Comparison of ENCODE assay signal across 1 cellular context in the genomic region with DNA sequence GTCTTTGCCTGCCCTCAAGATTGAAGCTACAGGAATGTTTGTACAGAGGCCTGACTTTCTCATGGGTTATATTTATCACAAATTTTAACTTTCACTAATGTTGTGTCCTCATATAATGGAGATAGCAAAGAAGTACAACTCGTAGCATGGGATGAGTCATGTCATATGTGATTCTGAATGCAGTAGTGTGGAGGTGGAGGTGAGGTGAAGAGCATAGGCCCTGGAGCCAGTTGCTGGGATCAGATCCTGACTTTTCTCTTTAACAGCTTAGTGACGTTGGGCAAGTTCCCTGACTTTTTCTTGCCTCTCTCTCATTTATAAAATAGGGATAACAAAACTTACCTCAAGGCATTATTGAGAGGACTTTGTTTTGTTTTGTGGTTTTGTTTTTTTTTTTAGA.
TF ChIP-seq lines count a peak whose summit lies in the region.

No MANE protein-coding gene starts in this region.

TF ChIP-seq in HCT116, 20 proteins besides CTCF, POLR2A, EP300 and RAD21 (continued from another document):
- TF ChIP-seq, protein P1, sequence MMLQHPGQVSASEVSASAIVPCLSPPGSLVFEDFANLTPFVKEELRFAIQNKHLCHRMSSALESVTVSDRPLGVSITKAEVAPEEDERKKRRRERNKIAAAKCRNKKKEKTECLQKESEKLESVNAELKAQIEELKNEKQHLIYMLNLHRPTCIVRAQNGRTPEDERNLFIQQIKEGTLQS (IDR thresholded peaks at IDR 0.05) = no peak
- TF ChIP-seq, protein P2, sequence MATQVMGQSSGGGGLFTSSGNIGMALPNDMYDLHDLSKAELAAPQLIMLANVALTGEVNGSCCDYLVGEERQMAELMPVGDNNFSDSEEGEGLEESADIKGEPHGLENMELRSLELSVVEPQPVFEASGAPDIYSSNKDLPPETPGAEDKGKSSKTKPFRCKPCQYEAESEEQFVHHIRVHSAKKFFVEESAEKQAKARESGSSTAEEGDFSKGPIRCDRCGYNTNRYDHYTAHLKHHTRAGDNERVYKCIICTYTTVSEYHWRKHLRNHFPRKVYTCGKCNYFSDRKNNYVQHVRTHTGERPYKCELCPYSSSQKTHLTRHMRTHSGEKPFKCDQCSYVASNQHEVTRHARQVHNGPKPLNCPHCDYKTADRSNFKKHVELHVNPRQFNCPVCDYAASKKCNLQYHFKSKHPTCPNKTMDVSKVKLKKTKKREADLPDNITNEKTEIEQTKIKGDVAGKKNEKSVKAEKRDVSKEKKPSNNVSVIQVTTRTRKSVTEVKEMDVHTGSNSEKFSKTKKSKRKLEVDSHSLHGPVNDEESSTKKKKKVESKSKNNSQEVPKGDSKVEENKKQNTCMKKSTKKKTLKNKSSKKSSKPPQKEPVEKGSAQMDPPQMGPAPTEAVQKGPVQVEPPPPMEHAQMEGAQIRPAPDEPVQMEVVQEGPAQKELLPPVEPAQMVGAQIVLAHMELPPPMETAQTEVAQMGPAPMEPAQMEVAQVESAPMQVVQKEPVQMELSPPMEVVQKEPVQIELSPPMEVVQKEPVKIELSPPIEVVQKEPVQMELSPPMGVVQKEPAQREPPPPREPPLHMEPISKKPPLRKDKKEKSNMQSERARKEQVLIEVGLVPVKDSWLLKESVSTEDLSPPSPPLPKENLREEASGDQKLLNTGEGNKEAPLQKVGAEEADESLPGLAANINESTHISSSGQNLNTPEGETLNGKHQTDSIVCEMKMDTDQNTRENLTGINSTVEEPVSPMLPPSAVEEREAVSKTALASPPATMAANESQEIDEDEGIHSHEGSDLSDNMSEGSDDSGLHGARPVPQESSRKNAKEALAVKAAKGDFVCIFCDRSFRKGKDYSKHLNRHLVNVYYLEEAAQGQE (IDR thresholded peaks at IDR 0.05; ENCODE audit: low read depth) = no peak
- TF ChIP-seq SIN3A (IDR thresholded peaks at IDR 0.05; ENCODE audit: low read depth) (no peak), ELF1 (IDR thresholded peaks at IDR 0.05; ENCODE audit: borderline replicate concordance, low read depth) (no peak), ZFX (IDR thresholded peaks at IDR 0.05) (no peak), FOSL1 (IDR thresholded peaks at IDR 0.05; ENCODE audit: low read depth) (no peak), TCF7L2 (IDR thresholded peaks at IDR 0.05; ENCODE audit: borderline replicate concordance, extremely low read depth, insufficient read depth, insufficient read length) (no peak), EZH2phosphoT487 (IDR thresholded peaks at IDR 0.05; ENCODE audit: borderline replicate concordance) (no peak), SP1 (IDR thresholded peaks at IDR 0.05; ENCODE audit: low read depth) (no peak), CEBPB (IDR thresholded peaks at IDR 0.05; ENCODE audit: low read depth) (no peak)
- TF ChIP-seq, protein P3, sequence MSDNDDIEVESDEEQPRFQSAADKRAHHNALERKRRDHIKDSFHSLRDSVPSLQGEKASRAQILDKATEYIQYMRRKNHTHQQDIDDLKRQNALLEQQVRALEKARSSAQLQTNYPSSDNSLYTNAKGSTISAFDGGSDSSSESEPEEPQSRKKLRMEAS (IDR thresholded peaks at IDR 0.05) = no peak
TF ChIP-seq in HCT116: peak in this region for 0.
